Comparison of ENCODE assay signal across 25 cellular contexts in the genomic region with DNA sequence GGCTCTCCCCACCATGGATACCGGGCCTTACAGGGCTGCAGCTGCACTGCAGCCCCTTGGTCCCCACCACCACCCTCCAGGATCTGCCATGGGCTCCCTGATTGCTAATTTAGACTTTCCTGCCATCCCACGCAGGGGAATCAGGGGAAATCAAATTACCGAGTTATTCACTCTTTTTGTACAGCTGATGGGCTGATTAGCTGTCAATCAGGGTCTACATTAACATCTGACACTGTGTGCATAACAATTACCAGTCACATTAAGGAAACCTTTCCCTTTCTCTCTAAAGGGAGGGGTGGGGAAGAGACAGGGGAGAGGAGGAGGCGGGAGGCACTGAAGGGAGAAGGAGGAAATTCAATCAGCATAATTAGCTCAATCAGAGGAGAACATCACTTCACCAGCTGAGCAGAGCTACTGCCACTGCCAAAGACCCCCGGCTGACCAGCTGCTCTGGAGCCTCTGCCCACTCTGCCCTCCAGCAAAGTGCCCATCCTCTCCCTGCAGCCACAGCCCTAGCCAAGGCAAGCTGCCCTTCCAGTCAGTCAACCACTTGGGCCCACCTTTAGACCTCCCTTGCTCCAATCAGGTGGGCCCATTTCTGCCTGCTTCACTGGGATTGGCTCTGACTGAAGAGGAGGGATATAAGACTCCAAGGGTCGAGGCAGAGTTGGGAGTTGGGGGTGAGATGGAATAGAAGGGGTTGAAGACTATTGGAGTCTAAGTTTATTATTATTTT.
DNase-seq lines count a peak whose midpoint lies in the region; ATAC-seq, FAIRE-seq and TF ChIP-seq lines count a peak whose summit lies in the region.
"Had no signal": no experiment of that assay in that cellular context is flagged by ENCODE, and none has a peak within 500 bp of the region (broad histone marks: within the 10 kb centered on the region; RNA-seq: fewer than 3 reads in every experiment).

No MANE protein-coding gene starts in this region.

- no peak overlapping the region for H3K27ac ChIP-seq in K562 (ENCODE audit: extremely low read depth, low read depth, low read length)
- no peak overlapping the region for H3K27ac ChIP-seq in psoas muscle
- H3K27ac ChIP-seq: left lung, neutrophil, vagina, VCaP had no signal

- TF ChIP-seq CTCF in K562 (IDR thresholded peaks at IDR 0.05 in 2 of 3, conservative IDR thresholded peaks at IDR 0.05 in 1 of 3; ENCODE audit: insufficient read depth in 2 of 3, low read depth in 1 of 3, low read length in 3 of 3) (no peak), psoas muscle (IDR thresholded peaks at IDR 0.05) (no peak)

- DNase-seq in NCI-H82 (lab: John Stamatoyannopoulos, UW) (peak; percentile 48), NCI-H82 treated with DMSO at 0.1 percent for 48 hours (lab: John Stamatoyannopoulos, UW; ENCODE audit: unreplicated experiment) (no peak), NCI-H1436 (lab: John Stamatoyannopoulos, UW) (peak; percentile 73), K562 (ENCODE audit: extremely low read depth in 1 of 4, low spot score in 3 of 4) (peak; percentile 14 to 55 (median 36)), putamen (ENCODE audit: low spot score) (peak; percentile 63), psoas muscle (no peak), cerebellum (ENCODE audit: low spot score) (no peak)
- no peak for DNase-seq in stimulated activated CD8-positive, alpha-beta memory T cell treated with anti-CD3 and anti-CD28 coated beads, Interleukin-4, amount 100 ng/mL, for 48 hours
- DNase-seq: ACHN; activated CD4-positive, alpha-beta T cell treated with anti-CD3 and anti-CD28 coated beads, Interleukin-2, amount 50 U/mL, for 4 hours; activated naive CD4-positive, alpha-beta T cell; amygdala; DMS153; effector CD4-positive, alpha-beta T cell; HFFc6; KBM-7; left lung; NCI-H1048; SHP77; substantia nigra; T-helper 17 cell had no signal

- WGBS in K562 (ENCODE audit: insufficient coverage, low coverage, missing lambda C conversion rate): 3% methylated on average over 6 of the region's 6 CpGs
- WGBS in psoas muscle, 3 donors: 33 to 40% (median 35%) methylated on average over 6 of the region's 6 CpGs

- CTCF ChIA-PET in K562 (lab: Yijun Ruan, JAX; ENCODE audit: low intra/inter-chr PET ratio): no interaction called here

- H2AFZ ChIP-seq in K562 (ENCODE audit: low read depth, low read length): no peak overlapping the region

- intact Hi-C loops in K562 (cut with micrococcal nuclease): no loop called here
- intact Hi-C loops in psoas muscle (cut with DNase I): no loop called here

- no peaks in the 10 kb centered on the region for H3K9me3 ChIP-seq in K562 (replicated peaks; ENCODE audit: control insufficient read depth, insufficient read depth, low read depth, low read length)
- no peaks in the 10 kb centered on the region for H3K9me3 ChIP-seq in psoas muscle
- H3K9me3 ChIP-seq: neutrophil, vagina had no signal

- H4K20me1 ChIP-seq in K562 (replicated peaks; ENCODE audit: control insufficient read depth, insufficient read depth, low read length): peaks cover 7% of the 10 kb centered on the region; the same call in 1 of the 2 replicates

- no peak for TF ChIP-seq RAD21 in K562 (CRISPR knock-in tag; conservative IDR thresholded peaks at IDR 0.05 in 1 of 2, IDR thresholded peaks at IDR 0.05 in 1 of 2)

- TF ChIP-seq POLR2A in K562 (conservative IDR thresholded peaks at IDR 0.05): no peak

- POLR2A ChIA-PET in K562 (lab: Yijun Ruan, JAX): no interaction called here

- H3K9ac ChIP-seq in K562 (ENCODE audit: insufficient read depth in 1 of 2, low read depth in 2 of 2, low read length in 2 of 2): no peak overlapping the region

- peak; percentile 87 for ATAC-seq in K562
- ATAC-seq in psoas muscle: no peak
- ATAC-seq: esophagus mucosa, left lung, T-helper 17 cell had no signal

- TF ChIP-seq EP300 in K562 (IDR thresholded peaks at IDR 0.05; ENCODE audit: low read length): no peak

- FAIRE-seq in K562 (lab: Jason Lieb, UNC): no peak

- no peaks in the 10 kb centered on the region for H3K9me1 ChIP-seq in K562 (ENCODE audit: control insufficient read depth, insufficient read depth, low read length)

- H3K4me1 ChIP-seq in K562 (replicated peaks in 1 of 2; ENCODE audit: control insufficient read depth in 2 of 2, insufficient read depth in 2 of 2, low read length in 2 of 2) (no peaks in the 10 kb centered on the region), psoas muscle (no peaks in the 10 kb centered on the region)
- H3K4me1 ChIP-seq: left lung, vagina had no signal

- in situ Hi-C loops in K562 (cut with MboI): no loop called here

- BruUV-seq in K562 (replicated peaks; lab: Mats Ljungman, UMichigan): no TSS peak

- no peak overlapping the region for H3K4me2 ChIP-seq in K562 (ENCODE audit: insufficient read depth, low read length)

- H3K79me2 ChIP-seq in K562 (ENCODE audit: control insufficient read depth, insufficient read depth, low read length): no peaks in the 10 kb centered on the region

- H3K27me3 ChIP-seq in K562 (ENCODE audit: control insufficient read depth in 2 of 2, insufficient read depth in 2 of 2, low read length in 2 of 2): no peaks in the 10 kb centered on the region; a peak in 1 of 5 replicates
- peaks cover 0 to 6% (median 2%) of the 10 kb centered on the region in 3 donors for H3K27me3 ChIP-seq in psoas muscle (ENCODE audit: insufficient read depth in 3 of 3, low read length in 2 of 3)
- H3K27me3 ChIP-seq: neutrophil, vagina had no signal

- H3K36me3 ChIP-seq in K562 (ENCODE audit: control insufficient read depth, insufficient read depth, low read length): no peaks in the 10 kb centered on the region
- H3K36me3 ChIP-seq in psoas muscle (ENCODE audit: insufficient read depth in 1 of 2, low read depth in 1 of 2): no peaks in the 10 kb centered on the region
- H3K36me3 ChIP-seq: left lung, neutrophil, vagina had no signal

- no peak overlapping the region for H3K4me3 ChIP-seq in K562
- no peak overlapping the region for H3K4me3 ChIP-seq in psoas muscle
- H3K4me3 ChIP-seq: left lung, vagina had no signal

TF ChIP-seq in K562, 482 proteins besides CTCF, POLR2A, EP300 and RAD21 (continues in another document):
- TF ChIP-seq ZNF77 (CRISPR knock-in tag; IDR thresholded peaks at IDR 0.05) (no peak), SMAD4 (CRISPR knock-in tag; conservative IDR thresholded peaks at IDR 0.05) (no peak), KDM4B (IDR thresholded peaks at IDR 0.05; ENCODE audit: borderline replicate concordance in 2 of 2, low read depth in 1 of 2) (no peak), SRSF3 (IDR thresholded peaks at IDR 0.05; ENCODE audit: insufficient read depth, low read length) (no peak), FOXA3 (CRISPR knock-in tag; conservative IDR thresholded peaks at IDR 0.05 in 1 of 2, IDR thresholded peaks at IDR 0.05 in 1 of 2) (no peak), MBD2 (IDR thresholded peaks at IDR 0.05; ENCODE audit: borderline replicate concordance, low read depth) (peak; percentile 22; the same call in 1 of the 2 replicates), FOS (IDR thresholded peaks at IDR 0.05; ENCODE audit: extremely low read depth, insufficient read length) (peak; percentile 46)
- TF ChIP-seq, protein P1, sequence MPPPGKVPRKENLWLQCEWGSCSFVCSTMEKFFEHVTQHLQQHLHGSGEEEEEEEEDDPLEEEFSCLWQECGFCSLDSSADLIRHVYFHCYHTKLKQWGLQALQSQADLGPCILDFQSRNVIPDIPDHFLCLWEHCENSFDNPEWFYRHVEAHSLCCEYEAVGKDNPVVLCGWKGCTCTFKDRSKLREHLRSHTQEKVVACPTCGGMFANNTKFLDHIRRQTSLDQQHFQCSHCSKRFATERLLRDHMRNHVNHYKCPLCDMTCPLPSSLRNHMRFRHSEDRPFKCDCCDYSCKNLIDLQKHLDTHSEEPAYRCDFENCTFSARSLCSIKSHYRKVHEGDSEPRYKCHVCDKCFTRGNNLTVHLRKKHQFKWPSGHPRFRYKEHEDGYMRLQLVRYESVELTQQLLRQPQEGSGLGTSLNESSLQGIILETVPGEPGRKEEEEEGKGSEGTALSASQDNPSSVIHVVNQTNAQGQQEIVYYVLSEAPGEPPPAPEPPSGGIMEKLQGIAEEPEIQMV (tag; conservative IDR thresholded peaks at IDR 0.05; ENCODE audit: low read depth): no peak
- TF ChIP-seq, protein P2, sequence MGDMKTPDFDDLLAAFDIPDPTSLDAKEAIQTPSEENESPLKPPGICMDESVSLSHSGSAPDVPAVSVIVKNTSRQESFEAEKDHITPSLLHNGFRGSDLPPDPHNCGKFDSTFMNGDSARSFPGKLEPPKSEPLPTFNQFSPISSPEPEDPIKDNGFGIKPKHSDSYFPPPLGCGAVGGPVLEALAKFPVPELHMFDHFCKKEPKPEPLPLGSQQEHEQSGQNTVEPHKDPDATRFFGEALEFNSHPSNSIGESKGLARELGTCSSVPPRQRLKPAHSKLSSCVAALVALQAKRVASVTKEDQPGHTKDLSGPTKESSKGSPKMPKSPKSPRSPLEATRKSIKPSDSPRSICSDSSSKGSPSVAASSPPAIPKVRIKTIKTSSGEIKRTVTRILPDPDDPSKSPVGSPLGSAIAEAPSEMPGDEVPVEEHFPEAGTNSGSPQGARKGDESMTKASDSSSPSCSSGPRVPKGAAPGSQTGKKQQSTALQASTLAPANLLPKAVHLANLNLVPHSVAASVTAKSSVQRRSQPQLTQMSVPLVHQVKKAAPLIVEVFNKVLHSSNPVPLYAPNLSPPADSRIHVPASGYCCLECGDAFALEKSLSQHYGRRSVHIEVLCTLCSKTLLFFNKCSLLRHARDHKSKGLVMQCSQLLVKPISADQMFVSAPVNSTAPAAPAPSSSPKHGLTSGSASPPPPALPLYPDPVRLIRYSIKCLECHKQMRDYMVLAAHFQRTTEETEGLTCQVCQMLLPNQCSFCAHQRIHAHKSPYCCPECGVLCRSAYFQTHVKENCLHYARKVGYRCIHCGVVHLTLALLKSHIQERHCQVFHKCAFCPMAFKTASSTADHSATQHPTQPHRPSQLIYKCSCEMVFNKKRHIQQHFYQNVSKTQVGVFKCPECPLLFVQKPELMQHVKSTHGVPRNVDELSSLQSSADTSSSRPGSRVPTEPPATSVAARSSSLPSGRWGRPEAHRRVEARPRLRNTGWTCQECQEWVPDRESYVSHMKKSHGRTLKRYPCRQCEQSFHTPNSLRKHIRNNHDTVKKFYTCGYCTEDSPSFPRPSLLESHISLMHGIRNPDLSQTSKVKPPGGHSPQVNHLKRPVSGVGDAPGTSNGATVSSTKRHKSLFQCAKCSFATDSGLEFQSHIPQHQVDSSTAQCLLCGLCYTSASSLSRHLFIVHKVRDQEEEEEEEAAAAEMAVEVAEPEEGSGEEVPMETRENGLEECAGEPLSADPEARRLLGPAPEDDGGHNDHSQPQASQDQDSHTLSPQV (IDR thresholded peaks at IDR 0.05): no peak
- TF ChIP-seq, protein P3, sequence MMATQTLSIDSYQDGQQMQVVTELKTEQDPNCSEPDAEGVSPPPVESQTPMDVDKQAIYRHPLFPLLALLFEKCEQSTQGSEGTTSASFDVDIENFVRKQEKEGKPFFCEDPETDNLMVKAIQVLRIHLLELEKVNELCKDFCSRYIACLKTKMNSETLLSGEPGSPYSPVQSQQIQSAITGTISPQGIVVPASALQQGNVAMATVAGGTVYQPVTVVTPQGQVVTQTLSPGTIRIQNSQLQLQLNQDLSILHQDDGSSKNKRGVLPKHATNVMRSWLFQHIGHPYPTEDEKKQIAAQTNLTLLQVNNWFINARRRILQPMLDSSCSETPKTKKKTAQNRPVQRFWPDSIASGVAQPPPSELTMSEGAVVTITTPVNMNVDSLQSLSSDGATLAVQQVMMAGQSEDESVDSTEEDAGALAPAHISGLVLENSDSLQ (IDR thresholded peaks at IDR 0.05): peak; percentile 93

Comparison
In these comparisons a context has a peak if more than half of its experiments do, and no peak if none do; other contexts are left out.
1. DNase-seq: peak in NCI-H82 (single experiment), NCI-H1436 (single experiment), K562 (4 of 4) and putamen (single experiment); none in NCI-H82 treated with DMSO at 0.1 percent for 48 hours (single experiment), psoas muscle (0 of 2), cerebellum (single experiment) and stimulated activated CD8-positive, alpha-beta memory T cell treated with anti-CD3 and anti-CD28 coated beads, Interleukin-4, amount 100 ng/mL, for 48 hours (single experiment).